Comparison of ENCODE assay signal across 8 cellular contexts in the genomic region with DNA sequence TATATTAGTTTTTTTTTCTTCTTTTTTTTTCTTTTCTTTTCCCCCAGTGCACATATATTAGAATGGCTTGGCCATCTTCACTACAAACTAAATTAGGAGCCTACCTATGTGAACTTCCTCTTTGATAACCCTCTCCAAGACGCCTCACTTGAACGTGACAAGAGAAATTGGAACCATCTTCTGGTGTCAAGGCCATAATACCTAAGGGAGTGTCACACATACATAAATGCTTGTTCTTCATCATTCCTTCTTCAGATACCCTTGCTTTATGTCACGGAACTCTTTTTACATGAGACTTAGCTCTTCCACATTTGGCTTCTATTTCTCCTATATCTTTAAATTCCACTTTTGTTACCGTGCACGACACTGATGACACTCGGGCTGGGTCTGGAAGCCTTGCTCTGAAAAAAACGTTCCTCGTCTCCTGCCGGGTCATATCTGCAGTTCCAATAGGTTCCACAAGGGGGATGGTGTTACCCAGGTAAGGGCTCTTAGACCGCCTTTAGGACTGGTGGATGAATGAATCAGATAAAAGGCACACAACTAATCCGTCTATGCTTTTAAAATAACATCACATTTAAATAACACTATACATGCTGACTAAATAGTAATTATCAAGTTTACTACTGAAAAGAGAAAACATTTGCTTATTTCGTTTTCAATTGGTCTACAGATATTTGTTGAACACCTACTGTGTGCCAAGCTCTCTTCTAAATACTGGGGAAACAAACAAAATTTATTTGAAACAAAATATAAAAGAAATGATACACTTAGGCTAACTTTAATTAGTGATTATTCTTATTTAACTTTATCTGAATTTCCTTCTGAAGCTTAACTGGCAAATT. TPM values are rescaled to one million over a fixed set of nuclear protein-coding genes. Genes with fewer than 3 reads are reported as not detected.
DNase-seq lines count a peak whose midpoint lies in the region; ATAC-seq, FAIRE-seq and TF ChIP-seq lines count a peak whose summit lies in the region.

No MANE protein-coding gene starts in this region.

- peak; percentile 50 for TF ChIP-seq CTCF in GM10248 (IDR thresholded peaks at IDR 0.05; ENCODE audit: control extremely low read depth, extremely low read depth, low read depth, missing control alignments)
- TF ChIP-seq CTCF in GM23338 (conservative IDR thresholded peaks at IDR 0.05; ENCODE audit: low read depth in 2 of 2), result peak; percentile 58 to 71
- TF ChIP-seq CTCF in brain (conservative IDR thresholded peaks at IDR 0.05), result peak; percentile 28 to 60

- H3K79me2 ChIP-seq in GM23338 (replicated peaks; ENCODE audit: insufficient read depth), result no peaks in the 10 kb centered on the region

- no peaks in the 10 kb centered on the region for H4K20me1 ChIP-seq in GM23338 (replicated peaks; ENCODE audit: insufficient read depth)

- POLR2A ChIA-PET in GM10248 (lab: Yijun Ruan, JAX), result no interaction called here

- no peaks in the 10 kb centered on the region for H3K4me1 ChIP-seq in GM23338 (ENCODE audit: insufficient read depth)

- intact Hi-C loops in left colon (cut with DNase I, micrococcal nuclease), result no loop called here

- H3K9me3 Mint-ChIP-seq in GM23338 (no peaks in the 10 kb centered on the region), brain (no peaks in the 10 kb centered on the region)

- H3K27ac Mint-ChIP-seq in GM23338, result no peak overlapping the region
- H3K27ac Mint-ChIP-seq in brain, result no peak overlapping the region

- DNase-seq in GM10248 (ENCODE audit: extremely low spot score) (peak; percentile 34), GM23338 (ENCODE audit: low spot score) (peak; percentile 79), NCI-H1092 (lab: John Stamatoyannopoulos, UW) (peak; percentile 49), left colon (peak; percentile 30 to 60), HuH-7.5 (ENCODE audit: low spot score) (no peak)
- peak; percentile 26 to 33 for DNase-seq in stimulated activated CD8-positive, alpha-beta memory T cell treated with anti-CD3 and anti-CD28 coated beads, Interleukin-2, amount 100 ng/mL, for 1 hour (ENCODE audit: low read depth in 2 of 2)

- ATAC-seq in GM23338 (peak; percentile 73), left colon (peak; percentile 81)

- peaks cover 2% of the 10 kb centered on the region; the same call in 1 of the 3 replicates for H3K4me1 Mint-ChIP-seq in GM23338
- no peaks in the 10 kb centered on the region for H3K4me1 Mint-ChIP-seq in brain

- no peak overlapping the region for H3K4me3 Mint-ChIP-seq in GM23338
- H3K4me3 Mint-ChIP-seq in brain, result no peak overlapping the region

- H3K27ac ChIP-seq in GM23338 (ENCODE audit: low read depth), result no peak overlapping the region

- CTCF ChIA-PET in GM10248 (lab: Yijun Ruan, JAX), result interaction anchor here (0.8 to 2.4 kb wide), 8 partner anchors 11 to 254 kb away, joined by 3 to 13 read pairs (median 4); no protein-coding TSS in a partner anchor

- no peaks in the 10 kb centered on the region for H3K36me3 Mint-ChIP-seq in GM23338 (ENCODE audit: low read depth)
- no peaks in the 10 kb centered on the region for H3K36me3 Mint-ChIP-seq in brain

- no peak overlapping the region for H2AFZ ChIP-seq in GM23338

- H3K9me2 ChIP-seq in GM23338 (ENCODE audit: insufficient read depth), result no peaks in the 10 kb centered on the region

- H3K4me3 ChIP-seq in GM23338, result no peak overlapping the region

- no peaks in the 10 kb centered on the region for H3K27me3 Mint-ChIP-seq in GM23338 (ENCODE audit: insufficient read depth, low read depth, poor library complexity)
- H3K27me3 Mint-ChIP-seq in brain, result no peaks in the 10 kb centered on the region

- H3K4me2 ChIP-seq in GM23338, result no peak overlapping the region

- H3K27me3 ChIP-seq in GM23338 (ENCODE audit: insufficient read depth), result no peaks in the 10 kb centered on the region

- peak; percentile 53 for FAIRE-seq in TTC549 (lab: Jason Lieb, UNC)

- no peaks in the 10 kb centered on the region for H3K36me3 ChIP-seq in GM23338 (ENCODE audit: insufficient read depth)

- H3F3A ChIP-seq in GM23338 (replicated peaks; ENCODE audit: low read depth), result no peaks in the 10 kb centered on the region

TF ChIP-seq in GM23338, 12 proteins besides CTCF, POLR2A, EP300 and RAD21 (continues in another document):
- TF ChIP-seq EZH2 (IDR thresholded peaks at IDR 0.05; ENCODE audit: low read depth, unreplicated experiment), result no peak
- no peak for TF ChIP-seq EZH2phosphoT487 (IDR thresholded peaks at IDR 0.05; ENCODE audit: unreplicated experiment)
- TF ChIP-seq POLR2AphosphoS5 (IDR thresholded peaks at IDR 0.05; ENCODE audit: low read depth), result no peak
- TF ChIP-seq, protein P1, sequence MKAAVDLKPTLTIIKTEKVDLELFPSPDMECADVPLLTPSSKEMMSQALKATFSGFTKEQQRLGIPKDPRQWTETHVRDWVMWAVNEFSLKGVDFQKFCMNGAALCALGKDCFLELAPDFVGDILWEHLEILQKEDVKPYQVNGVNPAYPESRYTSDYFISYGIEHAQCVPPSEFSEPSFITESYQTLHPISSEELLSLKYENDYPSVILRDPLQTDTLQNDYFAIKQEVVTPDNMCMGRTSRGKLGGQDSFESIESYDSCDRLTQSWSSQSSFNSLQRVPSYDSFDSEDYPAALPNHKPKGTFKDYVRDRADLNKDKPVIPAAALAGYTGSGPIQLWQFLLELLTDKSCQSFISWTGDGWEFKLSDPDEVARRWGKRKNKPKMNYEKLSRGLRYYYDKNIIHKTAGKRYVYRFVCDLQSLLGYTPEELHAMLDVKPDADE (IDR thresholded peaks at IDR 0.05), result no peak
- no peak for TF ChIP-seq STAT1 (IDR thresholded peaks at IDR 0.05; ENCODE audit: unreplicated experiment)
- TF ChIP-seq ZNF114 (CRISPR knock-in tag; IDR thresholded peaks at IDR 0.05), result no peak
- no peak for TF ChIP-seq NANOG (IDR thresholded peaks at IDR 0.05; ENCODE audit: borderline replicate concordance)
- TF ChIP-seq, protein P2, sequence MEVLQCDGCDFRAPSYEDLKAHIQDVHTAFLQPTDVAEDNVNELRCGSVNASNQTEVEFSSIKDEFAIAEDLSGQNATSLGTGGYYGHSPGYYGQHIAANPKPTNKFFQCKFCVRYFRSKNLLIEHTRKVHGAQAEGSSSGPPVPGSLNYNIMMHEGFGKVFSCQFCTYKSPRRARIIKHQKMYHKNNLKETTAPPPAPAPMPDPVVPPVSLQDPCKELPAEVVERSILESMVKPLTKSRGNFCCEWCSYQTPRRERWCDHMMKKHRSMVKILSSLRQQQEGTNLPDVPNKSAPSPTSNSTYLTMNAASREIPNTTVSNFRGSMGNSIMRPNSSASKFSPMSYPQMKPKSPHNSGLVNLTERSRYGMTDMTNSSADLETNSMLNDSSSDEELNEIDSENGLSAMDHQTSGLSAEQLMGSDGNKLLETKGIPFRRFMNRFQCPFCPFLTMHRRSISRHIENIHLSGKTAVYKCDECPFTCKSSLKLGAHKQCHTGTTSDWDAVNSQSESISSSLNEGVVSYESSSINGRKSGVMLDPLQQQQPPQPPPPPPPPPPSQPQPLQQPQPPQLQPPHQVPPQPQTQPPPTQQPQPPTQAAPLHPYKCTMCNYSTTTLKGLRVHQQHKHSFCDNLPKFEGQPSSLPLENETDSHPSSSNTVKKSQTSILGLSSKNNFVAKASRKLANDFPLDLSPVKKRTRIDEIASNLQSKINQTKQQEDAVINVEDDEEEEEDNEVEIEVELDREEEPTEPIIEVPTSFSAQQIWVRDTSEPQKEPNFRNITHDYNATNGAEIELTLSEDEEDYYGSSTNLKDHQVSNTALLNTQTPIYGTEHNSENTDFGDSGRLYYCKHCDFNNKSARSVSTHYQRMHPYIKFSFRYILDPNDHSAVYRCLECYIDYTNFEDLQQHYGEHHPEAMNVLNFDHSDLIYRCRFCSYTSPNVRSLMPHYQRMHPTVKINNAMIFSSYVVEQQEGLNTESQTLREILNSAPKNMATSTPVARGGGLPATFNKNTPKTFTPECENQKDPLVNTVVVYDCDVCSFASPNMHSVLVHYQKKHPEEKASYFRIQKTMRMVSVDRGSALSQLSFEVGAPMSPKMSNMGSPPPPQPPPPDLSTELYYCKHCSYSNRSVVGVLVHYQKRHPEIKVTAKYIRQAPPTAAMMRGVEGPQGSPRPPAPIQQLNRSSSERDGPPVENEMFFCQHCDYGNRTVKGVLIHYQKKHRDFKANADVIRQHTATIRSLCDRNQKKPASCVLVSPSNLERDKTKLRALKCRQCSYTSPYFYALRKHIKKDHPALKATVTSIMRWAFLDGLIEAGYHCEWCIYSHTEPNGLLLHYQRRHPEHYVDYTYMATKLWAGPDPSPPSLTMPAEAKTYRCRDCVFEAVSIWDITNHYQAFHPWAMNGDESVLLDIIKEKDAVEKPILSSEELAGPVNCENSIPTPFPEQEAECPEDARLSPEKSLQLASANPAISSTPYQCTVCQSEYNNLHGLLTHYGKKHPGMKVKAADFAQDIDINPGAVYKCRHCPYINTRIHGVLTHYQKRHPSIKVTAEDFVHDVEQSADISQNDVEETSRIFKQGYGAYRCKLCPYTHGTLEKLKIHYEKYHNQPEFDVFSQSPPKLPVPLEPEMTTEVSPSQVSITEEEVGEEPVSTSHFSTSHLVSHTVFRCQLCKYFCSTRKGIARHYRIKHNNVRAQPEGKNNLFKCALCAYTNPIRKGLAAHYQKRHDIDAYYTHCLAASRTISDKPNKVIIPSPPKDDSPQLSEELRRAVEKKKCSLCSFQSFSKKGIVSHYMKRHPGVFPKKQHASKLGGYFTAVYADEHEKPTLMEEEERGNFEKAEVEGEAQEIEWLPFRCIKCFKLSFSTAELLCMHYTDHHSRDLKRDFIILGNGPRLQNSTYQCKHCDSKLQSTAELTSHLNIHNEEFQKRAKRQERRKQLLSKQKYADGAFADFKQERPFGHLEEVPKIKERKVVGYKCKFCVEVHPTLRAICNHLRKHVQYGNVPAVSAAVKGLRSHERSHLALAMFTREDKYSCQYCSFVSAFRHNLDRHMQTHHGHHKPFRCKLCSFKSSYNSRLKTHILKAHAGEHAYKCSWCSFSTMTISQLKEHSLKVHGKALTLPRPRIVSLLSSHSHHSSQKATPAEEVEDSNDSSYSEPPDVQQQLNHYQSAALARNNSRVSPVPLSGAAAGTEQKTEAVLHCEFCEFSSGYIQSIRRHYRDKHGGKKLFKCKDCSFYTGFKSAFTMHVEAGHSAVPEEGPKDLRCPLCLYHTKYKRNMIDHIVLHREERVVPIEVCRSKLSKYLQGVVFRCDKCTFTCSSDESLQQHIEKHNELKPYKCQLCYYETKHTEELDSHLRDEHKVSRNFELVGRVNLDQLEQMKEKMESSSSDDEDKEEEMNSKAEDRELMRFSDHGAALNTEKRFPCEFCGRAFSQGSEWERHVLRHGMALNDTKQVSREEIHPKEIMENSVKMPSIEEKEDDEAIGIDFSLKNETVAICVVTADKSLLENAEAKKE (CRISPR knock-in tag; IDR thresholded peaks at IDR 0.05), result no peak

RNA-seq across cellular contexts. Expression of a gene that starts 19.9 kb away (rescaled TPM):
- not detected in 2 replicates for total RNA-seq in GM23338 (2014; rRNA removed; shearing (Covaris generic))
- polyA plus RNA-seq in GM23338 (2016; fragmentation: Nextera tagmentation; extraction: Ambion mirVana) (not detected in 2 replicates), brain (ENCODE audit: insufficient read depth, low read depth, low replicate concordance) (not detected)
- total RNA-seq in left colon, result not detected

RNA-seq across cellular contexts. Expression of a gene that starts 37.3 kb away (rescaled TPM):
- total RNA-seq in GM23338 (2014; rRNA removed; shearing (Covaris generic)), result not detected in 2 replicates
- polyA plus RNA-seq in GM23338 (2016; fragmentation: Nextera tagmentation; extraction: Ambion mirVana) (not detected in 2 replicates), brain (ENCODE audit: insufficient read depth, low read depth, low replicate concordance) (not detected)
- total RNA-seq in left colon, result not detected
